In the genomic region with DNA sequence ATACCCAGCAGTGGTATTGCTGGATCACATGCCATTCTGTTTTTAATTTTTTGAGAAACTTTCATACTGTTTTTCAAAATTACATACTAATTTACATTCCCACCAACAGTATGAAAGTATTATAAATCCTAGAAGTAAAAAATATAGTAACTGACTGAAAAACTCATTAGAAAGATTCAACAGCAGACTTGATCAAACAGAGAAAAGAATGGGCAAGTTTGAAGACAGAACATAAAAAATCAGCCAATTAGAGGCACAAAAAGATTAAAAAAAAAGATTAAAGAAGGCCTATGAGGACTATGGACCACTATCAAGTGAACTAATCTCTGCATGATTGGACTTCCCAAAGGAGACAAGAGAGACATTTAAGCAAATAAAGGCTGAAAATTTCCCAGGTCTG, we compare ENCODE assay signal across 27 cellular contexts.
"Had no signal": no experiment of that assay in that cellular context is flagged by ENCODE, and none has a peak within 500 bp of the region (broad histone marks: within the 10 kb centered on the region; RNA-seq: fewer than 3 reads in every experiment).

No MANE protein-coding gene starts in this region.

- ATAC-seq: effector memory CD8-positive, alpha-beta T cell; esophagus mucosa; foreskin keratinocyte; gastrocnemius medialis; gastroesophageal sphincter; heart left ventricle; heart right ventricle had no signal

- H3K9me3 ChIP-seq: colonic mucosa, gastrocnemius medialis had no signal

- FAIRE-seq: colon, endometrium, endothelial cell of umbilical vein had no signal

- DNase-seq: colonic mucosa; cortex of kidney; dermis blood vessel endothelial cell; dorsolateral prefrontal cortex; effector CD4-positive, alpha-beta T cell; effector CD8-positive, alpha-beta T cell; effector memory CD4-positive, alpha-beta T cell; effector memory CD8-positive, alpha-beta T cell; erythroblast; esophagus squamous epithelium; foreskin fibroblast; foreskin keratinocyte; foreskin melanocyte; gastrocnemius medialis; glutamatergic neuron; head of caudate nucleus; heart left ventricle; heart right ventricle had no signal

- H3K27ac ChIP-seq: colonic mucosa, coronary artery, dorsolateral prefrontal cortex, epithelial cell of prostate, esophagus muscularis mucosa, esophagus squamous epithelium, foreskin keratinocyte, gastrocnemius medialis, gastroesophageal sphincter, heart left ventricle, heart right ventricle had no signal

- H3K4me3 ChIP-seq: colonic mucosa, coronary artery, dorsolateral prefrontal cortex, esophagus muscularis mucosa, esophagus squamous epithelium, gastrocnemius medialis, gastroesophageal sphincter, heart left ventricle, heart right ventricle had no signal

- H3K4me3 Mint-ChIP-seq: dendritic cell treated with granulocyte-macrophage colony-stimulating factor and Interleukin-4, amounts not matched to agents 40 ng/mL and 50 ng/mL, for 4 days; effector memory CD8-positive, alpha-beta T cell had no signal

- H3K36me3 ChIP-seq: colonic mucosa, esophagus muscularis mucosa, esophagus squamous epithelium, gastrocnemius medialis, gastroesophageal sphincter, heart left ventricle, heart right ventricle had no signal

- H3K27me3 ChIP-seq: colonic mucosa, dorsolateral prefrontal cortex, esophagus muscularis mucosa, esophagus squamous epithelium, foreskin keratinocyte, gastrocnemius medialis, gastroesophageal sphincter, heart left ventricle, heart right ventricle had no signal

- H3K4me1 ChIP-seq: colonic mucosa, esophagus muscularis mucosa, esophagus squamous epithelium, foreskin keratinocyte, gastrocnemius medialis, gastroesophageal sphincter, heart left ventricle, heart right ventricle had no signal

- H3K27me3 Mint-ChIP-seq: dendritic cell treated with granulocyte-macrophage colony-stimulating factor and Interleukin-4, amounts not matched to agents 40 ng/mL and 50 ng/mL, for 4 days; effector memory CD8-positive, alpha-beta T cell had no signal

- H3K27ac Mint-ChIP-seq: dendritic cell treated with granulocyte-macrophage colony-stimulating factor and Interleukin-4, amounts not matched to agents 40 ng/mL and 50 ng/mL, for 4 days; effector memory CD8-positive, alpha-beta T cell had no signal
